In the genomic region with DNA sequence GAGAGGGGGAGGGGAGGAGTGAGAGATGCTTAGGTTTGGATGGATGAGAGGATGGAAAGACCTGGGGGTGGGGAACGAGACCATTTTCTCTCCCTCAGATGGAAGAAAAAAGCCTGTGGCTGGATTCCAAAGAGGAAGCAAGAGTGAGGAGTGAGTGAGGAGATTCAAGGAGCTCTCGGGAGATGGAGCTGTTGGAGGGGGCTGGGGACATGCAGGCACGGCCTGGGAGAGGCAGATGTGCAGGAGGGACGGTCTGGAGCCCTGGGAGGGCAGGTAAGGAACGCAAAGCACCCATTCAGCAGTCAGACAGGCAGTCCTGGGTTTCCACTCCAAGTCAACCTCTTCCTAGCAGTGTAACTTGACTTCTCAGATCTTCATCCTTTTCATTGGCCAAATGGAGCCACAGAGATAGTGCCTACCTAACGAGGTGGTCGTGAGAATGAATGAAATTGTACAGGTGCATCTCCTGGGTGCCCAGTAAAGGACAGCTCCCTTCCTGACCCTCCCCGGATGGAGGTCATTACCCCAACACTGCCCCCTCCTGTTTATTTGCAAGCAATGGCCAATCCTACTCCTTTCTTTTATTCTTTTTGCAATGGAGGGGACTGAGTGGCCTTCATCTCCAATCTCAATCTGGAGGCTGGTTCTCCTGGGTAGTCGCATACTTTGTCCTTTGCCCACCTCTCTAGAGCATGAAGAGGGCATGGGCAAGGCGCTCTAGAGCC, we compare ENCODE assay signal across 9 cellular contexts. TPM values are rescaled to one million over a fixed set of nuclear protein-coding genes. Genes with fewer than 3 reads are reported as not detected.
DNase-seq lines count a peak whose midpoint lies in the region; ATAC-seq and TF ChIP-seq lines count a peak whose summit lies in the region.
"Had no signal": no experiment of that assay in that cellular context is flagged by ENCODE, and none has a peak within 500 bp of the region (broad histone marks: within the 10 kb centered on the region; RNA-seq: fewer than 3 reads in every experiment).

No MANE protein-coding gene starts in this region.

- H3K36me3 ChIP-seq in KMS-11 (ENCODE audit: insufficient read depth) = no peaks in the 10 kb centered on the region
- H3K36me3 ChIP-seq in brain microvascular endothelial cell (replicated peaks) = no peaks in the 10 kb centered on the region
- no peaks in the 10 kb centered on the region for H3K36me3 ChIP-seq in neuronal stem cell (replicated peaks in 1 of 2; ENCODE audit: control insufficient read depth in 2 of 2, insufficient read depth in 2 of 2, low read length in 2 of 2)

- in situ Hi-C loops in brain microvascular endothelial cell (cut with HindIII; ENCODE audit: low pct_ligation_motif_present, low sequenced_read_pairs) = no loop called here

- no peak overlapping the region for H2BK120ac ChIP-seq in neuronal stem cell (ENCODE audit: low read depth, low read length)

- H3K79me2 ChIP-seq in KMS-11 (ENCODE audit: insufficient read depth, low read depth) = no peaks in the 10 kb centered on the region

- H2AK5ac ChIP-seq in neuronal stem cell (ENCODE audit: low read depth, low read length) = no peak overlapping the region

- H2BK12ac ChIP-seq in neuronal stem cell (ENCODE audit: low read length) = no peak overlapping the region

- no peak overlapping the region for H2AFZ ChIP-seq in KMS-11 (ENCODE audit: low read depth)
- peak overlapping the region; percentile 21 for H2AFZ ChIP-seq in neuronal stem cell (ENCODE audit: low read length)

- H3K23ac ChIP-seq in neuronal stem cell (ENCODE audit: low read depth, low read length, poor library complexity) = peak overlapping the region; percentile 11

- WGBS in neuronal stem cell (ENCODE audit: extremely low coverage in 2 of 2, insufficient read length in 2 of 2, insufficient replicate concordance in 1 of 2), 2 donors = no CpG with 5 or more reads among the region's 10 CpGs

- no peak overlapping the region for H2BK15ac ChIP-seq in neuronal stem cell (ENCODE audit: low read length)

- peak; percentile 39 for DNase-seq in DMS 273 (lab: John Stamatoyannopoulos, UW; ENCODE audit: unreplicated experiment)
- DNase-seq in DMS 273 treated with DMSO at 0.1 percent for 48 hours (lab: John Stamatoyannopoulos, UW) = no peak
- no peak for DNase-seq in brain microvascular endothelial cell
- no peak for DNase-seq in neuronal stem cell (ENCODE audit: low spot score)
- no peak for DNase-seq in stimulated activated CD4-positive, alpha-beta T cell treated with anti-CD3 and anti-CD28 coated beads, Interleukin-4, amount 100 ng/mL, for 1 hour
- DNase-seq: effector CD4-positive, alpha-beta T cell had no signal

- no peak overlapping the region for H3K27ac ChIP-seq in KMS-11
- no peak overlapping the region for H3K27ac ChIP-seq in brain microvascular endothelial cell
- no peak overlapping the region for H3K27ac ChIP-seq in neuronal stem cell (replicated peaks; ENCODE audit: low read length)

- ATAC-seq in GM18520 (IDR thresholded peaks at IDR 0.05; ENCODE audit: unreplicated experiment) = no peak
- no peak for ATAC-seq in GM18909 (IDR thresholded peaks at IDR 0.05; ENCODE audit: poor library complexity, unreplicated experiment)

- H2BK5ac ChIP-seq in neuronal stem cell (ENCODE audit: low read length) = no peak overlapping the region

- H3K18ac ChIP-seq in neuronal stem cell (ENCODE audit: low read length) = peak overlapping the region; percentile 76

- no peak overlapping the region for H3K14ac ChIP-seq in neuronal stem cell (ENCODE audit: low read length)

- peak; percentile 48 for TF ChIP-seq CTCF in KMS-11 (conservative IDR thresholded peaks at IDR 0.05; ENCODE audit: low read depth, low read length)
- TF ChIP-seq CTCF in brain microvascular endothelial cell (IDR thresholded peaks at IDR 0.05; ENCODE audit: low read depth, low read length, missing control alignments) = peak; percentile 45

- peak overlapping the region; percentile 19 for H4K8ac ChIP-seq in neuronal stem cell (ENCODE audit: low read depth, low read length)

- H3K4me3 ChIP-seq in KMS-11 (IDR thresholded peaks at IDR 0.05; ENCODE audit: insufficient read depth, low read depth, low read length) = no peak overlapping the region
- no peak overlapping the region for H3K4me3 ChIP-seq in brain microvascular endothelial cell (ENCODE audit: low read depth, low read length)
- H3K4me3 ChIP-seq in neuronal stem cell (ENCODE audit: low read length in 2 of 2) = no peak overlapping the region

- H3K9ac ChIP-seq in KMS-11 (no peak overlapping the region), neuronal stem cell (ENCODE audit: low read depth, low read length, poor library complexity) (no peak overlapping the region)

- H3K4me1 ChIP-seq in KMS-11 (ENCODE audit: low read depth, poor library complexity, severe bottlenecking) (no peaks in the 10 kb centered on the region), neuronal stem cell (ENCODE audit: control insufficient read depth in 2 of 2, insufficient read depth in 1 of 2, low read depth in 1 of 2, low read length in 2 of 2) (peaks cover 21 to 32% of the 10 kb centered on the region in 2 donors)

- no peak overlapping the region for H4K91ac ChIP-seq in neuronal stem cell (ENCODE audit: low read depth, low read length, poor library complexity)

- H3K9me3 ChIP-seq in neuronal stem cell (replicated peaks in 1 of 2; ENCODE audit: control insufficient read depth in 2 of 2, insufficient read depth in 1 of 2, low read depth in 1 of 2, low read length in 2 of 2) = no peaks in the 10 kb centered on the region

- no peaks in the 10 kb centered on the region for H4K20me1 ChIP-seq in KMS-11 (ENCODE audit: insufficient read depth)

- H3K4me2 ChIP-seq in KMS-11 (no peak overlapping the region), neuronal stem cell (ENCODE audit: insufficient read depth, low read length, poor library complexity, severe bottlenecking) (no peak overlapping the region)

- no peaks in the 10 kb centered on the region for H3K79me1 ChIP-seq in neuronal stem cell (ENCODE audit: low read depth, low read length)

- H3K4ac ChIP-seq in neuronal stem cell (ENCODE audit: low read length) = no peak overlapping the region

- H3K27me3 ChIP-seq in KMS-11 (ENCODE audit: insufficient read depth, low read depth) (no peaks in the 10 kb centered on the region), brain microvascular endothelial cell (replicated peaks) (no peaks in the 10 kb centered on the region), neuronal stem cell (ENCODE audit: control insufficient read depth in 3 of 3, insufficient read depth in 3 of 3, low read depth in 1 of 3, low read length in 3 of 3) (no peaks in the 10 kb centered on the region)

RNA-seq across cellular contexts. Expression of a gene that starts 52.2 kb away (rescaled TPM):
- 7.6 TPM for polyA plus RNA-seq in neuronal stem cell (2013, experiment 1 of 2)
- 7.7 TPM for polyA plus RNA-seq in neuronal stem cell (2013, experiment 2 of 2)
